In the genomic region with DNA sequence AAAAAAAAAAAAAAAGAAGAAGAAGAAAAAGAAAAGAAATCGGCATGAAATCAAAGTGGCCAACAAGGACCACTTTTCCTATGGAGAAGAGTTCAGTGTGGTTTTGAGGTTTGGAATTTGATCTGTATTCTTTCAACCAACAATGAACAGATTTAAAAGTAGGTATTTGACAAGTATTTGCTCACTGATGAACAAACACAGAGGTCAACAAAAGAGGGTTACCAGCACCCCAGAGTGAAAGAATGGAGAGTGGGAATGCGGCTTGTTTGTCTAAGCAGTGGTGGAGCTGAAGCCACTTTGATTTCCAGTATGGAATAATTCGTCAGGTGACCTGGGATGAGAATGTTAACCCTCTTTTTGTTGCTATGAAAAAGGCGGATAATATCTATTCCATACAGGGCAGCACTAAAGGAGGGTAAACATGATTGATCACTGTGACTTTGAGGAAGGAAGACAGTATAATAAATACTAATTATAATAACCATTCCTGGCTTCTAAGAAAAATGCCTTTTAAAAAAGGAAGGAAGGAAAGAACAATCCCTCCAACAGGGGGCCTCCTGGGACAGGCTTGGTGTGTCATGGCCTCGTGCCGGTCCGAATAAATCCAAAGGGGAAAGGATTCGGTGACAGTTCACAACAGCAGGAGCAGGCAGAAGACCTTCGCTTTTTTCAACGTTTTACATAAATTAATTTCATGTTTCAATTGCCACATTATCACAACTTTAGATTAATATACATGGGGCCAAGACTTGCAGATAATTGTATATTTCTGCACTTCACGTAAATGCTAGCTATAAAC, we compare ENCODE assay signal across 8 cellular contexts. TPM values are rescaled to one million over a fixed set of nuclear protein-coding genes. Genes with fewer than 3 reads are reported as not detected.
A peak's percentile ranks its signal among the peaks of the same experiment; 100 is the strongest.
DNase-seq lines count a peak whose midpoint lies in the region; ATAC-seq, FAIRE-seq and TF ChIP-seq lines count a peak whose summit lies in the region.

No MANE protein-coding gene starts in this region.

- 0 out of 2 replicates have a peak, but pooled peaks have one; percentile 19 for TF ChIP-seq RAD21 in HepG2 (CRISPR knock-in tag; IDR thresholded peaks at IDR 0.05)

- H3K9me3 ChIP-seq in Caco-2 = no peaks in the 10 kb centered on the region
- no peaks in the 10 kb centered on the region for H3K9me3 ChIP-seq in adrenal gland (replicated peaks in 1 of 3)
- H3K9me3 ChIP-seq in HepG2 (ENCODE audit: low read length) = no peaks in the 10 kb centered on the region
- no peaks in the 10 kb centered on the region for H3K9me3 ChIP-seq in kidney (ENCODE audit: control insufficient read depth in 1 of 2, low read length in 2 of 2)

- peaks cover 13% of the 10 kb centered on the region for H3K9me3 Mint-ChIP-seq in Caco-2 (ENCODE audit: unreplicated experiment)

- TF ChIP-seq POLR2A in adrenal gland (IDR thresholded peaks at IDR 0.05) (no peak), HepG2 (IDR thresholded peaks at IDR 0.05; ENCODE audit: insufficient read depth in 1 of 2, low read depth in 2 of 2, low read length in 2 of 2) (no peak)

- no peaks in the 10 kb centered on the region for H3K27me3 Mint-ChIP-seq in Caco-2 (ENCODE audit: insufficient read depth, unreplicated experiment)

- intact Hi-C loops in Caco-2 (cut with micrococcal nuclease; ENCODE audit: unreplicated experiment) (loop anchor here (10.0 kb wide), 1 partner anchor 193 kb away; no protein-coding TSS in a partner anchor), adrenal gland (cut with DNase I) (loop anchor here in 1 of 2 donors (5.0 kb wide), 1 partner anchor 266 kb away; no protein-coding TSS in a partner anchor), HepG2 (cut with micrococcal nuclease; ENCODE audit: unreplicated experiment) (no loop called here), kidney (cut with DNase I) (no loop called here)

- peak; percentile 41 to 48 for DNase-seq in Caco-2
- peak; percentile 23 for DNase-seq in LNCaP clone FGC (ENCODE audit: low read depth)
- peak; percentile 34 to 72 (median 56) for DNase-seq in adrenal gland
- DNase-seq in HepG2 (ENCODE audit: low spot score) = peak; percentile 96
- no peak for DNase-seq in kidney
- no peak for DNase-seq in NCI-H1436 (lab: John Stamatoyannopoulos, UW)

- H3K27ac ChIP-seq in adrenal gland (no peak overlapping the region), HepG2 (ENCODE audit: extremely low read length, insufficient read depth, low read length) (peak overlapping the region; percentile 19), kidney (ENCODE audit: low read depth in 2 of 2, low read length in 2 of 2) (no peak overlapping the region)

- TF ChIP-seq EP300 in HepG2 (IDR thresholded peaks at IDR 0.05; ENCODE audit: low read depth in 2 of 2, low read length in 2 of 2) (peak in 1 of 2 experiments; percentile 82; a peak in 2 of 4 replicates), HepG2 (CRISPR knock-in tag; IDR thresholded peaks at IDR 0.05; ENCODE audit: borderline replicate concordance) (peak; percentile 53; the same call in 1 of the 2 replicates)

- H3K36me3 ChIP-seq in Caco-2 (ENCODE audit: control insufficient read depth, insufficient read depth, low read length) (no peaks in the 10 kb centered on the region), adrenal gland (replicated peaks in 1 of 2) (no peaks in the 10 kb centered on the region), HepG2 (replicated peaks in 1 of 2; ENCODE audit: control insufficient read depth in 1 of 2, insufficient read depth in 2 of 2, low read length in 2 of 2) (no peaks in the 10 kb centered on the region), kidney (ENCODE audit: control insufficient read depth in 1 of 2, insufficient read depth in 2 of 2, low read length in 2 of 2) (no peaks in the 10 kb centered on the region)

- ATAC-seq in HepG2 (peak; percentile 93), GM18907 (IDR thresholded peaks at IDR 0.05; ENCODE audit: unreplicated experiment) (no peak), GM21528 (IDR thresholded peaks at IDR 0.05; ENCODE audit: low FRiP score, unreplicated experiment) (no peak)

- no peak overlapping the region for H3K27ac Mint-ChIP-seq in Caco-2 (ENCODE audit: unreplicated experiment)

- H3K4me1 ChIP-seq in Caco-2 (peaks cover 6% of the 10 kb centered on the region; the same call in 1 of the 2 replicates), adrenal gland (replicated peaks in 1 of 2) (no peaks in the 10 kb centered on the region), HepG2 (ENCODE audit: insufficient read depth, low read length) (peaks cover 51% of the 10 kb centered on the region), kidney (ENCODE audit: control insufficient read depth in 1 of 2, insufficient read depth in 1 of 2, low read depth in 1 of 2, low read length in 2 of 2) (peaks cover 0 to 3% of the 10 kb centered on the region in 2 donors)

- BruUV-seq in Caco-2 (replicated peaks; lab: Mats Ljungman, UMichigan) (no TSS peak), HepG2 (replicated peaks; lab: Mats Ljungman, UMichigan) (no TSS peak)

- 29 to 32% (median 31%) methylated on average over 11 of the region's 11 CpGs for WGBS in adrenal gland, 4 donors
- 12% methylated on average over 11 of the region's 11 CpGs for WGBS in HepG2 (ENCODE audit: low lambda C conversion rate)

- in situ Hi-C loops in HepG2 (cut with HindIII; ENCODE audit: extremely low pct_ligation_motif_present, low pct_unique_long_range_greater_than_20kb) = no loop called here

- TF ChIP-seq CTCF in Caco-2 (IDR thresholded peaks at IDR 0.05; ENCODE audit: insufficient read depth in 1 of 2, low read depth in 1 of 2, low read length in 1 of 2, severe bottlenecking in 1 of 2, unreplicated experiment in 1 of 2) = peak in 1 of 2 experiments; percentile 43
- TF ChIP-seq CTCF in LNCaP clone FGC (IDR thresholded peaks at IDR 0.05; ENCODE audit: control insufficient read depth, extremely low read depth, insufficient read depth) = peak; percentile 78
- peak; percentile 20 to 54 (median 44) for TF ChIP-seq CTCF in adrenal gland (IDR thresholded peaks at IDR 0.05)
- peak; percentile 63 for TF ChIP-seq CTCF in HepG2 (CRISPR knock-in tag; IDR thresholded peaks at IDR 0.05)
- no peak for TF ChIP-seq CTCF in kidney (IDR thresholded peaks at IDR 0.05; ENCODE audit: borderline replicate concordance, extremely low read depth, insufficient read depth)

- peak overlapping the region; percentile 50 for H3K4me2 ChIP-seq in HepG2 (ENCODE audit: low read depth, low read length)

- H3K4me3 ChIP-seq in Caco-2 (ENCODE audit: low read depth, low read length) (no peak overlapping the region), LNCaP clone FGC (ENCODE audit: low read depth, low read length) (no peak overlapping the region), adrenal gland (no peak overlapping the region), HepG2 (replicated peaks in 1 of 3; ENCODE audit: insufficient read depth in 1 of 3, low read depth in 2 of 3, low read length in 3 of 3) (0 out of 6 replicates have a peak overlapping the region, but pooled peaks of 1 of the 3 experiments have one; percentile 5), kidney (ENCODE audit: low read length in 2 of 2) (no peak overlapping the region)

- H2AFZ ChIP-seq in HepG2 (ENCODE audit: low read length) = no peak overlapping the region

- peak overlapping the region; percentile 2 for H3K4me3 Mint-ChIP-seq in Caco-2 (ENCODE audit: unreplicated experiment)

- POLR2A ChIA-PET in Caco-2 (lab: Charles Lee) (interaction anchor here (0.6 kb wide), 1 partner anchor 122 kb away, joined by 4 read pairs; no protein-coding TSS in a partner anchor), HepG2 (lab: Yijun Ruan, JAX) (interaction anchor here (0.6 to 1.8 kb wide), 2 partner anchors 14 to 74 kb away, joined by 3 to 5 read pairs; no protein-coding TSS in a partner anchor)

- FAIRE-seq in HepG2 (lab: Jason Lieb, UNC) (peak; percentile 64), kidney (lab: Jason Lieb, UNC) (no peak)

- no peaks in the 10 kb centered on the region for H3K36me3 Mint-ChIP-seq in Caco-2 (ENCODE audit: insufficient read depth, unreplicated experiment)

- no peaks in the 10 kb centered on the region for H3K79me2 ChIP-seq in HepG2 (ENCODE audit: insufficient read depth, low read length)

- H3K27me3 ChIP-seq in Caco-2 (replicated peaks; ENCODE audit: control insufficient read depth, insufficient read depth, low read length) = no peaks in the 10 kb centered on the region
- peaks cover 29% of the 10 kb centered on the region for H3K27me3 ChIP-seq in adrenal gland
- peaks cover 0 to 17% of the 10 kb centered on the region in 2 experiments; a peak in 2 of 5 replicates for H3K27me3 ChIP-seq in HepG2 (ENCODE audit: control insufficient read depth in 1 of 2, insufficient read depth in 2 of 2, low read length in 2 of 2)

- H4K20me1 ChIP-seq in HepG2 (ENCODE audit: insufficient read depth, low read length) = no peaks in the 10 kb centered on the region

- CTCF ChIA-PET in Caco-2 (lab: Charles Lee) = interaction anchor here (0.6 kb wide), 1 partner anchor 31 kb away, joined by 3 read pairs; no protein-coding TSS in a partner anchor
- CTCF ChIA-PET in HepG2 (lab: Yijun Ruan, JAX; ENCODE audit: low intra/inter-chr PET ratio, low total read pairs) = interaction anchor here (1.1 to 1.3 kb wide), 2 partner anchors 31 to 266 kb away, joined by 4 read pairs; no protein-coding TSS in a partner anchor

- no peak overlapping the region for H3K9ac ChIP-seq in HepG2 (ENCODE audit: insufficient read depth, low read depth, low read length)
- H3K9ac ChIP-seq in kidney (ENCODE audit: low read length in 2 of 2) = no peak overlapping the region

- peaks cover 18% of the 10 kb centered on the region for H3K4me1 Mint-ChIP-seq in Caco-2 (ENCODE audit: low read depth, unreplicated experiment)

RNA-seq across cellular contexts. Expression of a gene that starts 37.2 kb away (rescaled TPM):
- total RNA-seq in Caco-2 (2022) = 9.4 and 11.5 TPM in 2 replicates
- total RNA-seq in adrenal gland = under 1 TPM in 4 of 8 donors, not detected in 4; 0.08 to 0.55 (median 0.33) TPM
- polyA plus RNA-seq in adrenal gland = under 1 TPM; 0.03 to 0.15 (median 0.08) TPM
- total RNA-seq in HepG2 (2016; rRNA removed; fragmentation: Illumina TruSeq; extraction: Trizol) = 0.53 TPM in 2 replicates
- total RNA-seq in HepG2 (2016; cell fraction: cytosol; rRNA removed; fragmentation: Illumina TruSeq; extraction: Trizol; ENCODE audit: low read depth) = 0.20 and 0.35 TPM in 2 replicates
- total RNA-seq in HepG2 (2016; cell fraction: insoluble cytoplasmic fraction; rRNA removed; fragmentation: Illumina TruSeq; extraction: Trizol) = 0.22 and 0.50 TPM in 2 replicates
- total RNA-seq in HepG2 (2016; cell fraction: membrane; rRNA removed; fragmentation: Illumina TruSeq; extraction: Trizol) = 0.38 and 0.49 TPM in 2 replicates
- 0.50 and 0.97 TPM in 2 replicates for total RNA-seq in HepG2 (2016; cell fraction: nucleus; rRNA removed; fragmentation: Illumina TruSeq; extraction: Trizol)
- 0.12 and 0.36 TPM in 2 replicates for polyA plus RNA-seq in HepG2 (2011; rRNA removed)
- 0.13 and 0.15 TPM in 2 replicates for polyA plus RNA-seq in HepG2 (2011; cell fraction: cytosol; rRNA removed)
- 0.61 and 0.66 TPM in 2 replicates for polyA plus RNA-seq in HepG2 (2011; cell fraction: nucleus; rRNA removed)
- polyA plus RNA-seq in HepG2 (2012) = 0.36 and 0.76 TPM in 2 replicates
- polyA plus RNA-seq in HepG2 (2016; cell fraction: cytosol; fragmentation: Illumina TruSeq; extraction: Trizol; ENCODE audit: low read depth) = 0.29 TPM in 2 replicates
- polyA plus RNA-seq in HepG2 (2016; cell fraction: insoluble cytoplasmic fraction; fragmentation: Illumina TruSeq; extraction: Trizol; ENCODE audit: low read depth) = 0.62 and 0.96 TPM in 2 replicates
- 0.65 and 0.81 TPM in 2 replicates for polyA plus RNA-seq in HepG2 (2016; cell fraction: membrane; fragmentation: Illumina TruSeq; extraction: Trizol; ENCODE audit: low read depth)
- polyA plus RNA-seq in HepG2 (2016; cell fraction: nucleus; fragmentation: Illumina TruSeq; extraction: Trizol; ENCODE audit: insufficient read depth, low read depth) = 1.5 and 2.1 TPM in 2 replicates
- polyA minus RNA-seq in HepG2 (2011; rRNA and poly(A)+ RNA removed; ENCODE audit: low replicate concordance) = 0.80 and 17.2 TPM in 2 replicates
- polyA minus RNA-seq in HepG2 (2011; cell fraction: cytosol; rRNA and poly(A)+ RNA removed) = 0.26 TPM in 1 of 2 replicates, not detected in the other
- 0.77 and 1.1 TPM in 2 replicates for polyA minus RNA-seq in HepG2 (2011; cell fraction: nucleus; rRNA and poly(A)+ RNA removed)
- total RNA-seq in kidney = 71.3 TPM
- polyA plus RNA-seq in kidney (ENCODE audit: insufficient read depth, low read depth, low replicate concordance) = 6.5 TPM

Comparison
In these comparisons a context has a peak if more than half of its experiments do, and no peak if none do; other contexts are left out.
1. DNase-seq: peak in Caco-2 (2 of 2), LNCaP clone FGC (single experiment), adrenal gland (7 of 7) and HepG2 (single experiment); none in kidney (single experiment) and NCI-H1436 (single experiment).